Comparison of ENCODE assay signal across 13 cellular contexts in genomic region chr16:4266372-4266771, GRCh38. TPM values are rescaled to one million over a fixed set of nuclear protein-coding genes. Genes with fewer than 3 reads are reported as not detected.
DNase-seq lines count a peak whose midpoint lies in the region; ATAC-seq and TF ChIP-seq lines count a peak whose summit lies in the region.
"Had no signal": no experiment of that assay in that cellular context is flagged by ENCODE, and none has a peak within 500 bp of the region (broad histone marks: within the 10 kb centered on the region; RNA-seq: fewer than 3 reads in every experiment).

No MANE protein-coding gene starts in this region.

- ATAC-seq in HG03108 (IDR thresholded peaks at IDR 0.05; ENCODE audit: unreplicated experiment): no peak
- ATAC-seq: esophagus mucosa had no signal

- no peak overlapping the region for H3K4me3 Mint-ChIP-seq in MCF 10A (ENCODE audit: unreplicated experiment)

- POLR2A ChIA-PET in MCF 10A (lab: Yijun Ruan, JAX): interaction anchor here (0.9 kb wide), 1 partner anchor 13 kb away, joined by 4 read pairs; no protein-coding TSS in a partner anchor

- CTCF ChIA-PET in MCF 10A (lab: Yijun Ruan, JAX): interaction anchor here (0.6 to 1.6 kb wide), 6 partner anchors 11 to 663 kb away, joined by 3 to 11 read pairs (median 4); no protein-coding TSS in a partner anchor

- no peaks in the 10 kb centered on the region for H3K9me3 ChIP-seq in breast epithelium
- H3K9me3 ChIP-seq in MG63: no peaks in the 10 kb centered on the region
- H3K9me3 ChIP-seq in testis: no peaks in the 10 kb centered on the region

- H3K4me1 Mint-ChIP-seq in MCF 10A (ENCODE audit: insufficient read depth, unreplicated experiment): no peaks in the 10 kb centered on the region

- no peaks in the 10 kb centered on the region for H3K27me3 Mint-ChIP-seq in MCF 10A (ENCODE audit: insufficient read depth, unreplicated experiment)

- 44 to 78% methylated on average over 6 of the region's 6 CpGs for WGBS in testis, 2 donors

- H3K4me3 ChIP-seq in breast epithelium: no peak overlapping the region
- H3K4me3 ChIP-seq in MG63: no peak overlapping the region
- no peak overlapping the region for H3K4me3 ChIP-seq in choroid plexus epithelial cell (ENCODE audit: low read depth, low read length)
- H3K4me3 ChIP-seq in testis: no peak overlapping the region
- H3K4me3 ChIP-seq: cardiac muscle cell had no signal

- no peaks in the 10 kb centered on the region for H3K9me3 Mint-ChIP-seq in MCF 10A (ENCODE audit: unreplicated experiment)

- no peak overlapping the region for H3K27ac ChIP-seq in breast epithelium
- H3K27ac ChIP-seq in testis: no peak overlapping the region
- H3K27ac ChIP-seq: C4-2B, cardiac muscle cell had no signal

- intact Hi-C loops in MCF 10A (cut with micrococcal nuclease): no loop called here
- intact Hi-C loops in breast epithelium (cut with DNase I; ENCODE audit: low total_unique reads): no loop called here
- intact Hi-C loops in testis (cut with DNase I; ENCODE audit: low total_unique reads): no loop called here
- intact Hi-C loops in posterior vena cava (cut with DNase I): no loop called here

- DNase-seq in MCF 10A (ENCODE audit: unreplicated experiment) (peak; percentile 27), breast epithelium (ENCODE audit: low spot score in 2 of 2) (no peak), MG63 (peak; percentile 32), choroid plexus epithelial cell (ENCODE audit: low read depth) (peak; percentile 45), testis (peak; percentile 59), posterior vena cava (ENCODE audit: low spot score) (no peak)
- DNase-seq in activated effector memory CD4-positive, alpha-beta T cell treated with anti-CD3 and anti-CD28 coated beads, Interleukin-2, amount 50 U/mL, for 16 hours: no peak
- DNase-seq: NK-92 treated with Interleukin-12 subunit alpha and Interleukin-12 subunit beta, amount 100 ng/mL, for 24 hours; stimulated activated naive CD4-positive, alpha-beta T cell treated with Interleukin-2 at 50 U/mL for 16 hours had no signal

- H3K27me3 ChIP-seq in breast epithelium (no peaks in the 10 kb centered on the region), MG63 (no peaks in the 10 kb centered on the region), testis (no peaks in the 10 kb centered on the region)
- H3K27me3 ChIP-seq: cardiac muscle cell had no signal

- H3K27ac Mint-ChIP-seq in MCF 10A (ENCODE audit: low read depth, unreplicated experiment): no peak overlapping the region

- BruUV-seq in MCF 10A (replicated peaks; lab: Mats Ljungman, UMichigan): no TSS peak

- H3K36me3 ChIP-seq in breast epithelium: no peaks in the 10 kb centered on the region
- peaks cover 68% of the 10 kb centered on the region for H3K36me3 ChIP-seq in MG63
- H3K36me3 ChIP-seq in testis (ENCODE audit: low read depth, missing control alignments): no peaks in the 10 kb centered on the region

- TF ChIP-seq CTCF in MCF 10A (IDR thresholded peaks at IDR 0.05; ENCODE audit: unreplicated experiment): no peak
- no peak for TF ChIP-seq CTCF in breast epithelium (IDR thresholded peaks at IDR 0.05)
- TF ChIP-seq CTCF in choroid plexus epithelial cell (conservative IDR thresholded peaks at IDR 0.05; ENCODE audit: low read depth, low read length): no peak
- no peak for TF ChIP-seq CTCF in testis (IDR thresholded peaks at IDR 0.05)

- H3K36me3 Mint-ChIP-seq in MCF 10A (ENCODE audit: insufficient read depth, unreplicated experiment): peaks cover 34% of the 10 kb centered on the region

- TF ChIP-seq POLR2A in breast epithelium (IDR thresholded peaks at IDR 0.05) (no peak), testis (IDR thresholded peaks at IDR 0.05) (no peak)

- H3K4me1 ChIP-seq in breast epithelium: no peaks in the 10 kb centered on the region
- peaks cover 32% of the 10 kb centered on the region for H3K4me1 ChIP-seq in testis

RNA-seq across cellular contexts. Expression of gene TFAP4, which starts 6.5 kb away (rescaled TPM):
- total RNA-seq in MCF 10A (2022): 15.5 and 23.9 TPM in 2 replicates
- total RNA-seq in breast epithelium: 1 to 10 TPM; 4.6 to 7.2 (median 6.2) TPM
- total RNA-seq in MG63 (2014; rRNA removed; shearing (Covaris generic); ENCODE audit: low replicate concordance): 28.5 and 42.2 TPM in 2 replicates
- total RNA-seq in testis: 1 to 10 TPM; 3.1 to 4.8 TPM
- 2.7 TPM for polyA plus RNA-seq in testis (ENCODE audit: insufficient read depth, low read depth, low replicate concordance)
- total RNA-seq in posterior vena cava: 1 to 10 TPM; 4.0 to 5.4 TPM

RNA-seq across cellular contexts. Expression of gene SRL, which starts 24.5 kb away (rescaled TPM):
- total RNA-seq in MCF 10A (2022) (not detected in 2 replicates), breast epithelium (under 1 TPM; 0.32 to 0.98 (median 0.44) TPM), testis (1 to 10 TPM; 1.5 to 2.5 TPM), posterior vena cava (1 to 10 TPM; 4.1 to 4.6 TPM)
- total RNA-seq in MG63 (2014; rRNA removed; shearing (Covaris generic); ENCODE audit: low replicate concordance): 0.03 TPM in 1 of 2 replicates, not detected in the other
- polyA plus RNA-seq in testis (ENCODE audit: insufficient read depth, low read depth, low replicate concordance): 4.7 TPM

RNA-seq across cellular contexts. Expression of gene GLIS2, which starts 49.5 kb away (rescaled TPM):
- total RNA-seq in MCF 10A (2022) (14.7 and 15.8 TPM in 2 replicates), breast epithelium (1 to 10 TPM in 2 of 3 donors, under 1 TPM in 1; 0.96 to 3.9 (median 1.5) TPM), testis (1 to 10 TPM; 4.8 to 6.7 TPM), posterior vena cava (10 to 100 TPM; 35.6 to 49.0 TPM)
- 0.22 and 2.1 TPM in 2 replicates for total RNA-seq in MG63 (2014; rRNA removed; shearing (Covaris generic); ENCODE audit: low replicate concordance)
- polyA plus RNA-seq in testis (ENCODE audit: insufficient read depth, low read depth, low replicate concordance): 15.0 TPM

Comparison
In these comparisons a context has a peak if more than half of its experiments do, and no peak if none do; other contexts are left out.
1. DNase-seq: peak in MCF 10A (single experiment), MG63 (single experiment), choroid plexus epithelial cell (single experiment) and testis (single experiment); none in breast epithelium (0 of 2), posterior vena cava (single experiment) and activated effector memory CD4-positive, alpha-beta T cell treated with anti-CD3 and anti-CD28 coated beads, Interleukin-2, amount 50 U/mL, for 16 hours (single experiment).